Comparison of ENCODE assay signal across 9 cellular contexts in genomic region chr15:74136584-74137543, GRCh38. TPM values are rescaled to one million over a fixed set of nuclear protein-coding genes. Genes with fewer than 3 reads are reported as not detected.
A peak's percentile ranks its signal among the peaks of the same experiment; 100 is the strongest.
DNase-seq lines count a peak whose midpoint lies in the region; ATAC-seq and TF ChIP-seq lines count a peak whose summit lies in the region.
"Had no signal": no experiment of that assay in that cellular context is flagged by ENCODE, and none has a peak within 500 bp of the region (broad histone marks: within the 10 kb centered on the region; RNA-seq: fewer than 3 reads in every experiment).

No MANE protein-coding gene starts in this region.

- in situ Hi-C loops in G401 (cut with HindIII; ENCODE audit: low sequenced_read_pairs) = no loop called here

- H3K36me3 ChIP-seq in ectodermal cell (ENCODE audit: control insufficient read depth, insufficient read depth, low read length) (no peaks in the 10 kb centered on the region), osteoblast (ENCODE audit: insufficient read depth, low read length) (no peaks in the 10 kb centered on the region)

- H3K27me3 ChIP-seq in ectodermal cell (ENCODE audit: control insufficient read depth, insufficient read depth, low read length, poor library complexity, severe bottlenecking) (peaks cover 70% of the 10 kb centered on the region), osteoblast (ENCODE audit: insufficient read depth, low read length) (peaks cover 59% of the 10 kb centered on the region)

- H3K4me1 ChIP-seq in ectodermal cell (ENCODE audit: control insufficient read depth, insufficient read depth, low read length) (peaks cover 25% of the 10 kb centered on the region), osteoblast (ENCODE audit: insufficient read depth, low read length) (peaks cover 5% of the 10 kb centered on the region)

- H3K9me3 ChIP-seq in ectodermal cell (ENCODE audit: control insufficient read depth, low read length) (no peaks in the 10 kb centered on the region), osteoblast (ENCODE audit: low read depth, low read length) (peaks cover 2% of the 10 kb centered on the region)

- H3K27ac ChIP-seq in ectodermal cell (ENCODE audit: insufficient read depth, low read depth, low read length, poor library complexity, severe bottlenecking) (no peak overlapping the region), osteoblast (ENCODE audit: low read depth, low read length) (no peak overlapping the region)

- H3K27me3 Mint-ChIP-seq in CD14-positive monocyte (ENCODE audit: low read depth in 3 of 3) = peaks cover 76 to 90% (median 77%) of the 10 kb centered on the region in 3 donors

- no peak for ATAC-seq in HG03095 (IDR thresholded peaks at IDR 0.05; ENCODE audit: unreplicated experiment)

- TF ChIP-seq EP300 in Ishikawa (IDR thresholded peaks at IDR 0.05; ENCODE audit: borderline replicate concordance) = no peak

- H3K79me2 ChIP-seq in osteoblast (ENCODE audit: insufficient read depth, low read length) = no peaks in the 10 kb centered on the region

- WGBS in ectodermal cell, 2 experiments = 24 to 26% methylated on average over 40 of the region's 40 CpGs

- peaks cover 4 to 6% of the 10 kb centered on the region in 2 donors for H3K36me3 Mint-ChIP-seq in CD14-positive monocyte

- intact Hi-C loops in CD14-positive monocyte (cut with micrococcal nuclease) = no loop called here
- intact Hi-C loops in posterior vena cava (cut with DNase I) = no loop called here

- H2AFZ ChIP-seq in osteoblast (ENCODE audit: low read length) = no peak overlapping the region

- no peaks in the 10 kb centered on the region for H4K20me1 ChIP-seq in osteoblast (ENCODE audit: insufficient read depth, low read length)

- peaks cover 17% of the 10 kb centered on the region for H3K4me1 Mint-ChIP-seq in CD14-positive monocyte

- H3K9me3 Mint-ChIP-seq in CD14-positive monocyte = peaks cover 0 to 20% (median 8%) of the 10 kb centered on the region in 7 donors

- TF ChIP-seq RAD21 in Ishikawa (IDR thresholded peaks at IDR 0.05; ENCODE audit: low read depth) = no peak

- peak overlapping the region; percentile 29 for H3K4me3 ChIP-seq in ectodermal cell (ENCODE audit: insufficient read depth, low read depth, low read length)
- H3K4me3 ChIP-seq in osteoblast (ENCODE audit: insufficient read depth, low read length) = peak overlapping the region; percentile 58

- no peak for DNase-seq in CD14-positive monocyte (ENCODE audit: low spot score)
- peak; percentile 86 for DNase-seq in osteoblast (ENCODE audit: insufficient read length, low spot score, missing footprints)
- no peak for DNase-seq in posterior vena cava (ENCODE audit: low spot score)
- DNase-seq in G401 (ENCODE audit: low spot score) = no peak
- no peak for DNase-seq in central memory CD4-positive, alpha-beta T cell
- DNase-seq: effector CD8-positive, alpha-beta T cell had no signal

- H3K27ac Mint-ChIP-seq in CD14-positive monocyte = no peak overlapping the region

- H3K4me2 ChIP-seq in osteoblast (ENCODE audit: insufficient read depth, low read length) = peak overlapping the region; percentile 64

- TF ChIP-seq CTCF in CD14-positive monocyte (IDR thresholded peaks at IDR 0.05) = no peak
- TF ChIP-seq CTCF in osteoblast (IDR thresholded peaks at IDR 0.05; ENCODE audit: extremely low read depth, low read depth, low read length) = no peak

- H3K4me3 Mint-ChIP-seq in CD14-positive monocyte = peak overlapping the region; percentile 57 to 77

TF ChIP-seq in Ishikawa, 13 proteins besides CTCF, POLR2A, EP300 and RAD21:
- TF ChIP-seq FOXM1 (IDR thresholded peaks at IDR 0.05; ENCODE audit: borderline replicate concordance, low read depth) = no peak
- 0 out of 2 replicates have a peak, but pooled peaks have one; percentile 5 for TF ChIP-seq TCF12 (IDR thresholded peaks at IDR 0.05; ENCODE audit: low read depth)

RNA-seq across cellular contexts. Expression of gene ISLR2, which starts 6.5 kb away (rescaled TPM):
- polyA plus RNA-seq in CD14-positive monocyte = not detected
- 1.5 TPM for polyA plus RNA-seq in ectodermal cell (2013, experiment 1 of 4)
- 1.3 TPM for polyA plus RNA-seq in ectodermal cell (2013, experiment 2 of 4)
- polyA plus RNA-seq in ectodermal cell (2013, experiment 3 of 4) = 0.59 TPM
- polyA plus RNA-seq in ectodermal cell (2013, experiment 4 of 4) = 0.89 TPM
- under 0.01 TPM in 1 of 2 replicates, not detected in the other for total RNA-seq in osteoblast
- under 1 TPM; 0.62 to 0.65 TPM for total RNA-seq in posterior vena cava
- not detected in 2 replicates for total RNA-seq in G401 (2014; rRNA removed; shearing (Covaris generic))

RNA-seq across cellular contexts. Expression of gene ISLR, which starts 36.6 kb away (rescaled TPM):
- polyA plus RNA-seq in CD14-positive monocyte = not detected
- 1.5 TPM for polyA plus RNA-seq in ectodermal cell (2013, experiment 1 of 4)
- 1.1 TPM for polyA plus RNA-seq in ectodermal cell (2013, experiment 2 of 4)
- polyA plus RNA-seq in ectodermal cell (2013, experiment 3 of 4) = 1.4 TPM
- 2.1 TPM for polyA plus RNA-seq in ectodermal cell (2013, experiment 4 of 4)
- 77.5 and 106 TPM in 2 replicates for total RNA-seq in osteoblast
- 100 to 1,000 TPM in 1 of 2 donors, 10 to 100 TPM in 1; 51.7 to 108 TPM for total RNA-seq in posterior vena cava
- total RNA-seq in G401 (2014; rRNA removed; shearing (Covaris generic)) = 3.4 and 5.7 TPM in 2 replicates

RNA-seq across cellular contexts. Expression of gene GOLGA6A, which starts 54.5 kb away (rescaled TPM):
- polyA plus RNA-seq in CD14-positive monocyte = not detected
- 0.44 TPM for polyA plus RNA-seq in ectodermal cell (2013, experiment 1 of 4)
- polyA plus RNA-seq in ectodermal cell (2013, experiment 2 of 4) = not detected
- polyA plus RNA-seq in ectodermal cell (2013, experiment 3 of 4) = not detected
- 0.12 TPM for polyA plus RNA-seq in ectodermal cell (2013, experiment 4 of 4)
- total RNA-seq in osteoblast (under 0.01 TPM in 1 of 2 replicates, not detected in the other), posterior vena cava (under 1 TPM in 1 of 2 donors, not detected in 1; 0.24 TPM)
- not detected in 2 replicates for total RNA-seq in G401 (2014; rRNA removed; shearing (Covaris generic))
